9 cellular contexts compared by ENCODE assay signal in the genomic region with DNA sequence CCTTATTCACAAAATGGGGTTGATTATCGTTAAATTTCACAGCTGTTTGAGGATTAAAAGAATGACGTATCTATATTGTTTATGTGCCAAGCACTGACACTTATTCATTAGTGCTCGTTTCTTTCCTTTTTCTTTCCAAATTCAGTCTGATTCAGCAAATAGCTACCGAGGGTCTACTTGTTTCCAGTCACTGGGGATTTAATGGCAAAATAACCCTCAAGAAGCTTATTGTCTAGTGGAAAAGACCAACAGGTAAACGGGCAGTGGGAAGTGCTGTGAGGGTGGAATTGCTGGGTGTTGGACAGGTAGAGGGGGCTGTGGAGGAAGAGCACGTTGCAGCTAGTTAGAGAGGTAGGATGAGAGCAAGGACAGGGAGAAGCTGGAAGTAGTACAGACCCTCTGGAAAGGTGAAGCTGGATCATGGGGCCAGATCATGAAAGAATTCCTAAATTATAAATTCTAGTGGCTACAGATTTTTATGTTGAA. TPM values are rescaled to one million over a fixed set of nuclear protein-coding genes. Genes with fewer than 3 reads are reported as not detected.
DNase-seq lines count a peak whose midpoint lies in the region; ATAC-seq and TF ChIP-seq lines count a peak whose summit lies in the region.
"Had no signal": no experiment of that assay in that cellular context is flagged by ENCODE, and none has a peak within 500 bp of the region (broad histone marks: within the 10 kb centered on the region; RNA-seq: fewer than 3 reads in every experiment).

No MANE protein-coding gene starts in this region.

- CTCF ChIA-PET in PC-9 (lab: Charles Lee) = interaction anchor here (0.6 to 1.9 kb wide), 11 partner anchors 9 to 406 kb away, joined by 3 to 11 read pairs (median 4); no protein-coding TSS in a partner anchor

- H3K9me3 ChIP-seq in ES-I3 (ENCODE audit: control insufficient read depth, insufficient read depth, low read length) = no peaks in the 10 kb centered on the region
- H3K9me3 ChIP-seq in PC-9 (ENCODE audit: insufficient read depth, low read depth) = peaks cover 3% of the 10 kb centered on the region; the same call in 1 of the 2 replicates
- H3K9me3 ChIP-seq in esophagus (ENCODE audit: control insufficient read depth in 2 of 2, insufficient read depth in 1 of 2, low read depth in 1 of 2, low read length in 1 of 2) = no peaks in the 10 kb centered on the region
- no peaks in the 10 kb centered on the region for H3K9me3 ChIP-seq in psoas muscle

- H3K9me2 ChIP-seq in PC-9 (ENCODE audit: insufficient read depth) = no peaks in the 10 kb centered on the region

- no peaks in the 10 kb centered on the region for H3K27me3 ChIP-seq in PC-9 (ENCODE audit: insufficient read depth, low read depth)
- no peaks in the 10 kb centered on the region for H3K27me3 ChIP-seq in esophagus (ENCODE audit: control insufficient read depth in 1 of 2, insufficient read depth in 2 of 2, low read length in 2 of 2)
- peaks cover 0 to 7% (median 0%) of the 10 kb centered on the region in 3 donors for H3K27me3 ChIP-seq in psoas muscle (ENCODE audit: insufficient read depth in 3 of 3, low read length in 2 of 3)

- H4K20me1 ChIP-seq in PC-9 (ENCODE audit: insufficient read depth) = no peaks in the 10 kb centered on the region

- no peaks in the 10 kb centered on the region for H3K36me3 ChIP-seq in ES-I3 (ENCODE audit: insufficient read depth, low read length)
- no peaks in the 10 kb centered on the region for H3K36me3 ChIP-seq in PC-9 (ENCODE audit: low read depth)
- no peaks in the 10 kb centered on the region for H3K36me3 ChIP-seq in esophagus (ENCODE audit: control insufficient read depth in 2 of 2, insufficient read depth in 2 of 2, low read length in 1 of 2)
- no peaks in the 10 kb centered on the region for H3K36me3 ChIP-seq in psoas muscle (ENCODE audit: insufficient read depth in 1 of 2, low read depth in 1 of 2)

- POLR2A ChIA-PET in PC-9 (lab: Charles Lee; ENCODE audit: unreplicated experiment) = no interaction called here

- H3F3A ChIP-seq in PC-9 (ENCODE audit: insufficient read depth, low read depth) = peaks cover 34% of the 10 kb centered on the region

- 7 to 9% methylated on average over 6 of the region's 6 CpGs for WGBS in esophagus, 2 donors
- 7 to 9% (median 8%) methylated on average over 6 of the region's 6 CpGs for WGBS in psoas muscle, 3 donors

- no TSS peak for BruUV-seq in PC-9 (replicated peaks; lab: Mats Ljungman, UMichigan)

- no peak for ATAC-seq in psoas muscle
- no peak for ATAC-seq in HG03432 (IDR thresholded peaks at IDR 0.05; ENCODE audit: unreplicated experiment)
- no peak for ATAC-seq in GM21528 (IDR thresholded peaks at IDR 0.05; ENCODE audit: low FRiP score, unreplicated experiment)

- DNase-seq in PC-9 = no peak
- no peak for DNase-seq in psoas muscle
- DNase-seq in DMS79 treated with DMSO at 0.1 percent for 48 hours (lab: John Stamatoyannopoulos, UW) = no peak
- DNase-seq in central memory CD4-positive, alpha-beta T cell = no peak
- DNase-seq: Kasumi-1 had no signal

- H3K9ac ChIP-seq in ES-I3 (ENCODE audit: low read depth, low read length) = peak overlapping the region; percentile 47; the same call in 1 of the 2 replicates

- TF ChIP-seq CTCF in PC-9 (conservative IDR thresholded peaks at IDR 0.05) (peak; percentile 48; the same call in 1 of the 2 replicates), psoas muscle (IDR thresholded peaks at IDR 0.05) (no peak)

- no peaks in the 10 kb centered on the region for H3K79me2 ChIP-seq in PC-9 (ENCODE audit: low read depth)

- H3K27ac ChIP-seq in PC-9 (peak overlapping the region; percentile 59), esophagus (ENCODE audit: low read depth in 2 of 2, low read length in 1 of 2) (peak overlapping the region; percentile 91), psoas muscle (peak overlapping the region; percentile 65)

- intact Hi-C loops in PC-9 (cut with micrococcal nuclease; ENCODE audit: unreplicated experiment) (loop anchor here (1.0 to 5.0 kb wide), 7 partner anchors 24 to 262 kb away; no protein-coding TSS in a partner anchor), psoas muscle (cut with DNase I) (loop anchor here (2.0 to 5.0 kb wide), 2 partner anchors 158 to 162 kb away; a partner anchor contains a TSS)

- H3K4me1 ChIP-seq in ES-I3 (ENCODE audit: insufficient read depth, low read length) (peaks cover 10% of the 10 kb centered on the region; the same call in 1 of the 2 replicates), PC-9 (replicated peaks; ENCODE audit: insufficient read depth) (peaks cover 39% of the 10 kb centered on the region), esophagus (ENCODE audit: control insufficient read depth in 2 of 2, insufficient read depth in 2 of 2, low read length in 1 of 2) (peaks cover 0 to 2% of the 10 kb centered on the region in 2 donors), psoas muscle (peaks cover 10% of the 10 kb centered on the region)

- H3K4me3 ChIP-seq in PC-9 = peak overlapping the region; percentile 57
- peak overlapping the region; percentile 11 to 35 for H3K4me3 ChIP-seq in esophagus (ENCODE audit: low read depth in 1 of 2, low read length in 2 of 2)
- H3K4me3 ChIP-seq in psoas muscle = peak overlapping the region; percentile 72

- peak overlapping the region; percentile 90 for H2AFZ ChIP-seq in PC-9

- peak overlapping the region; percentile 93 for H3K4me2 ChIP-seq in PC-9

RNA-seq across cellular contexts. Expression of a gene that starts 48.3 kb away (rescaled TPM):
- 3.8 and 4.8 TPM in 2 replicates for total RNA-seq in PC-9 (2021)
- polyA plus RNA-seq in esophagus = 1 to 10 TPM; 2.2 to 9.8 TPM
- total RNA-seq in psoas muscle = 1 to 10 TPM; 1.2 to 3.8 (median 2.5) TPM
- polyA plus RNA-seq in psoas muscle = 1 to 10 TPM in 2 of 3 donors, under 1 TPM in 1; 0.97 to 3.3 (median 1.7) TPM
